ENCODE assay signal across 14 cellular contexts in the genomic region with DNA sequence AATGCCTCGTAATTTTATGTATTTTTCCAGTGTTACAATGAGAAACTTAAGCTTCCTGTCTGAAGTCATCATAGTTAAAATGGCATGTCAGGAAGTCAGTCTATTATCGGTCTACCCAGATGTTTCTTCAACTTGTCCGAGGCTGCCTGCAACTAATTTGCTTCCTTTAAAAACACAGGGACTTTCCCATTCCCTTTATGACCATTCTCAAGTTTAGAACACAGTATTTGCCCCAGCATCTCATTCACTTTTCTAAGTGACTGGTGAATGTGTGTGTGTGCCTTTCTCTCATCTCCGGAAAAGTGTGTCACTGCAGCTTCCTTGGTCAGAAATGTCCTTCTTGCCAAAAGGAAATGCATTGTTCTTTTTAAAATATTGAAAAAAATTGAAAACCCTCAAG.
A peak's percentile ranks its signal among the peaks of the same experiment; 100 is the strongest.
DNase-seq lines count a peak whose midpoint lies in the region; ATAC-seq and FAIRE-seq lines count a peak whose summit lies in the region.
"Had no signal": no experiment of that assay in that cellular context is flagged by ENCODE, and none has a peak within 500 bp of the region (broad histone marks: within the 10 kb centered on the region; RNA-seq: fewer than 3 reads in every experiment).

No MANE protein-coding gene starts in this region.

- H3K4me3 Mint-ChIP-seq in activated CD8-positive, alpha-beta memory T cell treated with anti-CD3 and anti-CD28 coated beads, Interleukin-2, amount 10 ng/mL, durations not matched to agents 7 days and 5 days = peak overlapping the region; percentile 3
- H3K4me3 Mint-ChIP-seq in T-cell (peak overlapping the region; percentile 39 to 48 (median 44)), immature natural killer cell (peak overlapping the region; percentile 44 to 76 (median 51))

- H3K9me3 Mint-ChIP-seq in activated CD8-positive, alpha-beta memory T cell treated with anti-CD3 and anti-CD28 coated beads, Interleukin-2, amount 10 ng/mL, durations not matched to agents 7 days and 5 days (ENCODE audit: low read depth) = no peaks in the 10 kb centered on the region
- H3K9me3 Mint-ChIP-seq in T-cell (no peaks in the 10 kb centered on the region), immature natural killer cell (no peaks in the 10 kb centered on the region)

- peak overlapping the region; percentile 75 for H3K27ac Mint-ChIP-seq in activated CD8-positive, alpha-beta memory T cell treated with anti-CD3 and anti-CD28 coated beads, Interleukin-2, amount 10 ng/mL, durations not matched to agents 7 days and 5 days
- H3K27ac Mint-ChIP-seq in T-cell (peak overlapping the region in 1 of 2 donors; percentile 68), immature natural killer cell (peak overlapping the region in 1 of 6 donors; percentile 8)

- ATAC-seq in activated CD8-positive, alpha-beta memory T cell treated with anti-CD3 and anti-CD28 coated beads, Interleukin-2, amount 10 ng/mL, durations not matched to agents 7 days and 5 days = no peak
- peak; percentile 57 for ATAC-seq in GM21576 (IDR thresholded peaks at IDR 0.05; ENCODE audit: unreplicated experiment)
- no peak for ATAC-seq in T-cell (replicated peaks in 1 of 4)
- ATAC-seq: HCT116 had no signal

- no peaks in the 10 kb centered on the region for H3K27me3 Mint-ChIP-seq in activated CD8-positive, alpha-beta memory T cell treated with anti-CD3 and anti-CD28 coated beads, Interleukin-2, amount 10 ng/mL, durations not matched to agents 7 days and 5 days
- no peaks in the 10 kb centered on the region for H3K27me3 Mint-ChIP-seq in T-cell
- peaks cover 5 to 14% (median 8%) of the 10 kb centered on the region in 3 donors for H3K27me3 Mint-ChIP-seq in immature natural killer cell (ENCODE audit: low read depth in 3 of 3)

- no peak for FAIRE-seq in RCC 7860 (lab: Jason Lieb, UNC)

- peaks cover 40% of the 10 kb centered on the region for H3K4me1 Mint-ChIP-seq in activated CD8-positive, alpha-beta memory T cell treated with anti-CD3 and anti-CD28 coated beads, Interleukin-2, amount 10 ng/mL, durations not matched to agents 7 days and 5 days
- peaks cover 52 to 65% (median 63%) of the 10 kb centered on the region in 3 donors for H3K4me1 Mint-ChIP-seq in T-cell
- H3K4me1 Mint-ChIP-seq in immature natural killer cell = peaks cover 10 to 13% of the 10 kb centered on the region in 2 donors

- CTCF ChIA-PET in activated CD8-positive, alpha-beta memory T cell treated with anti-CD3 and anti-CD28 coated beads, Interleukin-2, amount 10 ng/mL, durations not matched to agents 7 days and 5 days (lab: Charles Lee) = interaction anchor here (0.9 to 1.0 kb wide), 2 partner anchors 11 to 464 kb away, joined by 3 read pairs; no protein-coding TSS in a partner anchor
- CTCF ChIA-PET in T-cell (lab: Charles Lee) = no interaction called here

- POLR2A ChIA-PET in T-cell (lab: Charles Lee) = no interaction called here

- H3K36me3 Mint-ChIP-seq in activated CD8-positive, alpha-beta memory T cell treated with anti-CD3 and anti-CD28 coated beads, Interleukin-2, amount 10 ng/mL, durations not matched to agents 7 days and 5 days = peaks cover 3% of the 10 kb centered on the region
- H3K36me3 Mint-ChIP-seq in T-cell (no peaks in the 10 kb centered on the region), immature natural killer cell (no peaks in the 10 kb centered on the region)

- DNase-seq in activated CD8-positive, alpha-beta memory T cell treated with anti-CD3 and anti-CD28 coated beads, Interleukin-2, amount 10 ng/mL, durations not matched to agents 7 days and 5 days = no peak
- no peak for DNase-seq in activated CD8-positive, alpha-beta memory T cell treated with anti-CD3 and anti-CD28 coated beads, Interleukin-2, amount 50 U/mL, for 4 hours
- no peak for DNase-seq in T-cell
- no peak for DNase-seq in immature natural killer cell
- DNase-seq in DMS 273 treated with DMSO at 0.1 percent for 48 hours (lab: John Stamatoyannopoulos, UW) = no peak
- no peak for DNase-seq in germinal center (ENCODE audit: low spot score)
- DNase-seq in RCC 7860 (ENCODE audit: low spot score) = no peak
- DNase-seq: adrenal gland, KG1, left cardiac atrium, NCI-H526, T-helper 9 cell had no signal
